In the genomic region with DNA sequence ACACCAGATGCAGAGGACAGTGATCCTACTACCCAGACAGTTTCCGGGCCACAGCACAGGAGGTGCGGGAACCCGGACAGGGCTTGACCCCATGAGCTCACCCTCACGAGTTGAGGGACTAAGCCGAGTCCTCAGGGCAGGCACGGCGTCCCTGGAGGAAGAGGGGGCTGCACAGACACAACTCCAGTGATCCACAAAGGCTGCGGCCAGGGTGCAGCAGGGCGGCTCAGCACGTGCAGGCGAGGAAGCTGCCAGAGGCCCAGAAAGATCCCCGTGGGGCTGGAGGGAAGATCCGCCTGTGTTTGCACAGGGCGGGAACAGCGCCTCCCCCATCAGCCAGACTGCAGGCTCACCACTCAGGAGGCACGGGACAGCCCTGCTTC, we compare ENCODE assay signal across 10 cellular contexts. TPM values are rescaled to one million over a fixed set of nuclear protein-coding genes. Genes with fewer than 3 reads are reported as not detected.
A peak's percentile ranks its signal among the peaks of the same experiment; 100 is the strongest.
DNase-seq lines count a peak whose midpoint lies in the region; ATAC-seq lines count a peak whose summit lies in the region.
"Had no signal": no experiment of that assay in that cellular context is flagged by ENCODE, and none has a peak within 500 bp of the region (broad histone marks: within the 10 kb centered on the region; RNA-seq: fewer than 3 reads in every experiment).

No MANE protein-coding gene starts in this region.

- H3K9ac ChIP-seq in iPS-18a (ENCODE audit: low read length) (no peak overlapping the region), subcutaneous abdominal adipose tissue (ENCODE audit: low read length in 5 of 5) (peak overlapping the region in 2 of 5 donors; percentile 5 to 62)

- H3K27ac ChIP-seq in iPS-18a (ENCODE audit: low read length) (no peak overlapping the region), subcutaneous abdominal adipose tissue (ENCODE audit: low read depth, low read length) (peak overlapping the region; percentile 44)

- no peak for DNase-seq in activated CD4-positive, alpha-beta T cell treated with anti-CD3 and anti-CD28 coated beads, Interleukin-2, amount 10 ng/mL, durations not matched to agents 24 days and 14 days
- no peak for DNase-seq in activated CD4-positive, alpha-beta T cell treated with anti-CD3 and anti-CD28 coated beads for 4 hours
- DNase-seq in activated naive CD8-positive, alpha-beta T cell treated with anti-CD3 and anti-CD28 coated beads, Interleukin-2, amount 10 ng/mL, durations not matched to agents 7 days and 5 days = no peak
- DNase-seq in activated CD4-positive, alpha-beta memory T cell treated with anti-CD3 and anti-CD28 coated beads for 36 hours = no peak
- DNase-seq in activated CD4-positive, CD25-positive, alpha-beta regulatory T cell treated with anti-CD3 and anti-CD28 coated beads, Interleukin-2, amount 50 U/mL, for 72 hours = no peak
- DNase-seq in hypothalamus (lab: John Stamatoyannopoulos, UW) = no peak

- CTCF ChIA-PET in activated CD4-positive, alpha-beta memory T cell treated with anti-CD3 and anti-CD28 coated beads for 36 hours (lab: Charles Lee) = interaction anchor here (1.5 to 3.1 kb wide), 8 partner anchors 9 to 1176 kb away, joined by 3 to 21 read pairs (median 4); no protein-coding TSS in a partner anchor

- H3K9me3 Mint-ChIP-seq in activated CD4-positive, alpha-beta T cell treated with anti-CD3 and anti-CD28 coated beads, Interleukin-2, amount 10 ng/mL, durations not matched to agents 24 days and 14 days = no peaks in the 10 kb centered on the region
- H3K9me3 Mint-ChIP-seq in activated naive CD8-positive, alpha-beta T cell treated with anti-CD3 and anti-CD28 coated beads, Interleukin-2, amount 10 ng/mL, durations not matched to agents 7 days and 5 days = no peaks in the 10 kb centered on the region
- no peaks in the 10 kb centered on the region for H3K9me3 Mint-ChIP-seq in activated CD4-positive, alpha-beta memory T cell treated with anti-CD3 and anti-CD28 coated beads for 36 hours

- H3K4me3 Mint-ChIP-seq in activated CD4-positive, alpha-beta T cell treated with anti-CD3 and anti-CD28 coated beads, Interleukin-2, amount 10 ng/mL, durations not matched to agents 24 days and 14 days = peak overlapping the region; percentile 92
- peak overlapping the region; percentile 91 for H3K4me3 Mint-ChIP-seq in activated naive CD8-positive, alpha-beta T cell treated with anti-CD3 and anti-CD28 coated beads, Interleukin-2, amount 10 ng/mL, durations not matched to agents 7 days and 5 days
- H3K4me3 Mint-ChIP-seq in activated CD4-positive, alpha-beta memory T cell treated with anti-CD3 and anti-CD28 coated beads for 36 hours = no peak overlapping the region

- H3K9me3 ChIP-seq in iPS-18a (ENCODE audit: control insufficient read depth, low read depth, low read length) = no peaks in the 10 kb centered on the region
- H3K9me3 ChIP-seq in subcutaneous abdominal adipose tissue (ENCODE audit: control insufficient read depth in 5 of 5, low read length in 5 of 5) = no peaks in the 10 kb centered on the region
- H3K9me3 ChIP-seq: adrenal gland had no signal

- peaks cover 61% of the 10 kb centered on the region for H3K27me3 Mint-ChIP-seq in activated CD4-positive, alpha-beta T cell treated with anti-CD3 and anti-CD28 coated beads, Interleukin-2, amount 10 ng/mL, durations not matched to agents 24 days and 14 days
- peaks cover 49% of the 10 kb centered on the region for H3K27me3 Mint-ChIP-seq in activated naive CD8-positive, alpha-beta T cell treated with anti-CD3 and anti-CD28 coated beads, Interleukin-2, amount 10 ng/mL, durations not matched to agents 7 days and 5 days
- peaks cover 39% of the 10 kb centered on the region for H3K27me3 Mint-ChIP-seq in activated CD4-positive, alpha-beta memory T cell treated with anti-CD3 and anti-CD28 coated beads for 36 hours

- POLR2A ChIA-PET in activated naive CD8-positive, alpha-beta T cell treated with anti-CD3 and anti-CD28 coated beads, Interleukin-2, amount 10 ng/mL, durations not matched to agents 7 days and 5 days (lab: Charles Lee) = no interaction called here
- POLR2A ChIA-PET in activated CD4-positive, alpha-beta memory T cell treated with anti-CD3 and anti-CD28 coated beads for 36 hours (lab: Charles Lee) = no interaction called here

- intact Hi-C loops in activated CD4-positive, alpha-beta T cell treated with anti-CD3 and anti-CD28 coated beads, Interleukin-2, amount 10 ng/mL, durations not matched to agents 24 days and 14 days (cut with micrococcal nuclease) = loop anchor here (2.0 kb wide), 2 partner anchors 14 to 1194 kb away; no protein-coding TSS in a partner anchor
- intact Hi-C loops in activated CD4-positive, alpha-beta memory T cell treated with anti-CD3 and anti-CD28 coated beads for 36 hours (cut with micrococcal nuclease) = loop anchor here (2.0 to 10.0 kb wide), 2 partner anchors 480 to 1194 kb away; a partner anchor contains a TSS

- H3K4me1 ChIP-seq in iPS-18a (ENCODE audit: control insufficient read depth, low read depth, low read length) (peaks cover 16% of the 10 kb centered on the region), subcutaneous abdominal adipose tissue (ENCODE audit: control insufficient read depth in 5 of 5, insufficient read depth in 5 of 5, low read length in 5 of 5) (peaks cover 2 to 42% (median 33%) of the 10 kb centered on the region in 5 donors)

- H3K27me3 ChIP-seq in iPS-18a (ENCODE audit: control insufficient read depth, insufficient read depth, low read length) (peaks cover 40% of the 10 kb centered on the region), subcutaneous abdominal adipose tissue (ENCODE audit: control insufficient read depth in 5 of 5, insufficient read depth in 4 of 5, low read length in 5 of 5) (peaks cover 0 to 14% (median 0%) of the 10 kb centered on the region in 5 donors)

- H3K36me3 ChIP-seq in iPS-18a (ENCODE audit: control insufficient read depth, low read depth, low read length) = no peaks in the 10 kb centered on the region
- H3K36me3 ChIP-seq in subcutaneous abdominal adipose tissue (ENCODE audit: control insufficient read depth in 5 of 5, insufficient read depth in 5 of 5, low read length in 5 of 5) = no peaks in the 10 kb centered on the region
- H3K36me3 ChIP-seq: adrenal gland had no signal

- no peak overlapping the region for H3K27ac Mint-ChIP-seq in activated CD4-positive, alpha-beta T cell treated with anti-CD3 and anti-CD28 coated beads, Interleukin-2, amount 10 ng/mL, durations not matched to agents 24 days and 14 days
- H3K27ac Mint-ChIP-seq in activated naive CD8-positive, alpha-beta T cell treated with anti-CD3 and anti-CD28 coated beads, Interleukin-2, amount 10 ng/mL, durations not matched to agents 7 days and 5 days = no peak overlapping the region
- no peak overlapping the region for H3K27ac Mint-ChIP-seq in activated CD4-positive, alpha-beta memory T cell treated with anti-CD3 and anti-CD28 coated beads for 36 hours

- H3K4me1 Mint-ChIP-seq in activated CD4-positive, alpha-beta T cell treated with anti-CD3 and anti-CD28 coated beads, Interleukin-2, amount 10 ng/mL, durations not matched to agents 24 days and 14 days = peaks cover 15% of the 10 kb centered on the region
- H3K4me1 Mint-ChIP-seq in activated naive CD8-positive, alpha-beta T cell treated with anti-CD3 and anti-CD28 coated beads, Interleukin-2, amount 10 ng/mL, durations not matched to agents 7 days and 5 days = peaks cover 15% of the 10 kb centered on the region
- peaks cover 7% of the 10 kb centered on the region for H3K4me1 Mint-ChIP-seq in activated CD4-positive, alpha-beta memory T cell treated with anti-CD3 and anti-CD28 coated beads for 36 hours (ENCODE audit: low read depth)

- H3K36me3 Mint-ChIP-seq in activated CD4-positive, alpha-beta T cell treated with anti-CD3 and anti-CD28 coated beads, Interleukin-2, amount 10 ng/mL, durations not matched to agents 24 days and 14 days (ENCODE audit: low read depth) = no peaks in the 10 kb centered on the region
- no peaks in the 10 kb centered on the region for H3K36me3 Mint-ChIP-seq in activated naive CD8-positive, alpha-beta T cell treated with anti-CD3 and anti-CD28 coated beads, Interleukin-2, amount 10 ng/mL, durations not matched to agents 7 days and 5 days
- H3K36me3 Mint-ChIP-seq in activated CD4-positive, alpha-beta memory T cell treated with anti-CD3 and anti-CD28 coated beads for 36 hours = no peaks in the 10 kb centered on the region

- H3K4me3 ChIP-seq in iPS-18a (ENCODE audit: low read length) (peak overlapping the region; percentile 79), subcutaneous abdominal adipose tissue (ENCODE audit: low read depth in 1 of 5, low read length in 5 of 5) (peak overlapping the region in 4 of 5 donors; percentile 23 to 82 (median 76))

- ATAC-seq in activated naive CD8-positive, alpha-beta T cell treated with anti-CD3 and anti-CD28 coated beads, Interleukin-2, amount 10 ng/mL, durations not matched to agents 7 days and 5 days (ENCODE audit: low read depth) = no peak

RNA-seq across cellular contexts. Expression of a gene that starts 45.9 kb away (rescaled TPM):
- total RNA-seq in activated CD4-positive, alpha-beta T cell treated with anti-CD3 and anti-CD28 coated beads, Interleukin-2, amount 10 ng/mL, durations not matched to agents 24 days and 14 days = not detected in 2 replicates
- total RNA-seq in activated naive CD8-positive, alpha-beta T cell treated with anti-CD3 and anti-CD28 coated beads, Interleukin-2, amount 10 ng/mL, durations not matched to agents 7 days and 5 days = not detected
- not detected for total RNA-seq in activated CD4-positive, alpha-beta memory T cell treated with anti-CD3 and anti-CD28 coated beads for 36 hours
- total RNA-seq: adrenal gland, glomerular endothelial cell had no signal
